ENCODE assay signal across 8 cellular contexts in the genomic region with DNA sequence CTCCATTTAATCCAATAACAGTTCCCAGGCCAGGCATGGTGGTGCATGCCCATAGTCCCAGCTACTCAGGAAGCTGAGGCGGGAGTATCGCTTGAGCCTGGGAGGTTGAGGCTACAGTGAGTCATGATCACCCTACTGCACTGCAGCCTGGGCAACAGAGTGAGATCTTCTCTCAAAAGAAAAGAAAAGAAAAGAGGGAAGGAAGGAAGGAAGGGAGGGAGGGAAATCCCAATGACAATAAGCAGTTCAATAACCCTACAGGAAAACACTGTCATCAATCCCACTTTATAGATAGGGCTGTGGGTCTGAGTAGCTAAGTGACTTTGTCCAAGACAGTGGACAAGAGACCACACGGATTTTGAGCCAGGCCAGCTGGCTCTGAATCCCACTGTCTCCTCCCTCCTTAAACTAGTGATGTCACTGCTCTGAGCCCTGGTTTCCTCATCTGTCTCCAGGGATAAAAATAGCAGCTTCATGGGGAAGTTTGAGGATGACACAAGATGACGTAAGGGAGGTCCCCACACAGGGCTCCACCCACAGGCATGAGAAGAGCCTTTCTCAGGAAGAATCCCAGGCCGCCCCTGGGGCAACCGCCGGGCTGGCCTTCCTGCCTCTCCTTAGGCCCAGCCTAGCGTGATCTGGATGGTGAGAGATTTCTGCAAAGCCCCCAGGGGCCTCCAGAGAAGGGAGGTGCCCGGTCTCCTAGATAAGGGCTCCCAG. TPM values are rescaled to one million over a fixed set of nuclear protein-coding genes. Genes with fewer than 3 reads are reported as not detected.
A peak's percentile ranks its signal among the peaks of the same experiment; 100 is the strongest.
DNase-seq lines count a peak whose midpoint lies in the region; ATAC-seq, FAIRE-seq and TF ChIP-seq lines count a peak whose summit lies in the region.

No MANE protein-coding gene starts in this region.

- 71 to 74% (median 72%) methylated on average over 9 of the region's 9 CpGs for WGBS in ovary, 3 donors

- peaks cover 30 to 81% (median 64%) of the 10 kb centered on the region in 10 experiments for H3K4me1 ChIP-seq in BLaER1 treated with 17β-estradiol and CSF1 and Interleukin-3, amounts not matched to agents 10 nM and 100 nM
- H3K4me1 ChIP-seq in astrocyte (ENCODE audit: insufficient read depth, low read length) (peaks cover 16% of the 10 kb centered on the region), ovary (ENCODE audit: insufficient read depth) (no peaks in the 10 kb centered on the region)

- peak overlapping the region; percentile 25 to 90 (median 77); a peak in 21 of 22 replicates for H3K27ac ChIP-seq in BLaER1 treated with 17β-estradiol and CSF1 and Interleukin-3, amounts not matched to agents 10 nM and 100 nM
- H3K27ac ChIP-seq in KOPT-K1 (ENCODE audit: low read depth, low read length, poor library complexity, severe bottlenecking) = peak overlapping the region; percentile 0
- peak overlapping the region; percentile 55 for H3K27ac ChIP-seq in astrocyte (ENCODE audit: low read depth, low read length)
- H3K27ac ChIP-seq in ovary = no peak overlapping the region

- TF ChIP-seq EP300 in ovary (IDR thresholded peaks at IDR 0.05) = no peak

- H3K9me3 ChIP-seq in BLaER1 treated with 17β-estradiol and CSF1 and Interleukin-3, amounts not matched to agents 10 nM and 100 nM (replicated peaks in 1 of 11) = no peaks in the 10 kb centered on the region
- H3K9me3 ChIP-seq in KOPT-K1 (ENCODE audit: insufficient read depth, low read length, poor library complexity, severe bottlenecking) (no peaks in the 10 kb centered on the region), astrocyte (ENCODE audit: insufficient read depth, low read depth, low read length) (no peaks in the 10 kb centered on the region), ovary (no peaks in the 10 kb centered on the region)

- TF ChIP-seq CTCF in astrocyte (IDR thresholded peaks at IDR 0.05; ENCODE audit: insufficient read depth, low read depth, low read length) (no peak), ovary (IDR thresholded peaks at IDR 0.05) (no peak)

- peak overlapping the region; percentile 54 for H3K4me3 Mint-ChIP-seq in astrocyte (ENCODE audit: unreplicated experiment)

- no peaks in the 10 kb centered on the region for H3K36me3 ChIP-seq in BLaER1 treated with 17β-estradiol and CSF1 and Interleukin-3, amounts not matched to agents 10 nM and 100 nM
- H3K36me3 ChIP-seq in KOPT-K1 (ENCODE audit: insufficient read depth, low read length) (no peaks in the 10 kb centered on the region), astrocyte (ENCODE audit: insufficient read depth, low read length) (no peaks in the 10 kb centered on the region), ovary (no peaks in the 10 kb centered on the region)

- H3K27me3 Mint-ChIP-seq in astrocyte (ENCODE audit: low read depth, unreplicated experiment) = peaks cover 6% of the 10 kb centered on the region

- intact Hi-C loops in ovary (cut with DNase I) = no loop called here

- H4K20me1 ChIP-seq in BLaER1 treated with 17β-estradiol and CSF1 and Interleukin-3, amounts not matched to agents 10 nM and 100 nM = no peaks in the 10 kb centered on the region
- no peaks in the 10 kb centered on the region for H4K20me1 ChIP-seq in astrocyte (ENCODE audit: insufficient read depth, low read length)

- H3K9me3 Mint-ChIP-seq in astrocyte (ENCODE audit: unreplicated experiment) = no peaks in the 10 kb centered on the region

- peaks cover 21% of the 10 kb centered on the region for H3K4me1 Mint-ChIP-seq in astrocyte (ENCODE audit: low read depth, unreplicated experiment)

- DNase-seq in astrocyte (ENCODE audit: low read depth) (peak; percentile 41), islet precursor cell (peak; percentile 92), occipital lobe (lab: John Stamatoyannopoulos, UW) (no peak), NCI-H526 treated with DMSO at 0.1 percent for 48 hours (lab: John Stamatoyannopoulos, UW) (no peak), ovary (no peak)

- peak overlapping the region; percentile 64 to 96 (median 85) for H3K4me2 ChIP-seq in BLaER1 treated with 17β-estradiol and CSF1 and Interleukin-3, amounts not matched to agents 10 nM and 100 nM
- H3K4me2 ChIP-seq in astrocyte (ENCODE audit: low read length) = peak overlapping the region; percentile 17

- FAIRE-seq in astrocyte (lab: Jason Lieb, UNC) = no peak

- peak overlapping the region; percentile 86 for H3K27ac Mint-ChIP-seq in astrocyte (ENCODE audit: unreplicated experiment)

- ATAC-seq in GM18861 (IDR thresholded peaks at IDR 0.05; ENCODE audit: unreplicated experiment) = no peak

- H3K4me3 ChIP-seq in BLaER1 treated with 17β-estradiol and CSF1 and Interleukin-3, amounts not matched to agents 10 nM and 100 nM = no peak overlapping the region
- H3K4me3 ChIP-seq in astrocyte (ENCODE audit: insufficient read depth, low read depth, low read length) (no peak overlapping the region), ovary (no peak overlapping the region)

- no peak overlapping the region for H2AFZ ChIP-seq in astrocyte (ENCODE audit: low read depth, low read length)

- H3K9ac ChIP-seq in BLaER1 treated with 17β-estradiol and CSF1 and Interleukin-3, amounts not matched to agents 10 nM and 100 nM = peak overlapping the region in 9 of 11 experiments; percentile 39 to 75 (median 69); a peak in 14 of 22 replicates
- H3K9ac ChIP-seq in astrocyte (ENCODE audit: low read length) = peak overlapping the region; percentile 11

- no peaks in the 10 kb centered on the region for H3K79me2 ChIP-seq in astrocyte (ENCODE audit: insufficient read depth, low read length)

- no peaks in the 10 kb centered on the region for H3K27me3 ChIP-seq in BLaER1 treated with 17β-estradiol and CSF1 and Interleukin-3, amounts not matched to agents 10 nM and 100 nM
- H3K27me3 ChIP-seq in astrocyte (ENCODE audit: insufficient read depth, low read length) (no peaks in the 10 kb centered on the region), ovary (no peaks in the 10 kb centered on the region)

- no peak for TF ChIP-seq POLR2A in ovary (IDR thresholded peaks at IDR 0.05)

- H3K36me3 Mint-ChIP-seq in astrocyte (ENCODE audit: low read depth, unreplicated experiment) = no peaks in the 10 kb centered on the region

RNA-seq across cellular contexts. Expression of gene TRIB3, which starts 7.2 kb away (rescaled TPM):
- total RNA-seq in astrocyte (33.0 and 36.9 TPM in 2 replicates), occipital lobe (12.5 TPM), ovary (10 to 100 TPM in 1 of 7 donors, 1 to 10 TPM in 6; 1.5 to 55.1 (median 4.9) TPM)
- polyA plus RNA-seq in ovary = 1 to 10 TPM; 2.3 to 2.7 TPM

RNA-seq across cellular contexts. Expression of gene NRSN2, which starts 26.4 kb away (rescaled TPM):
- 57.8 and 64.0 TPM in 2 replicates for total RNA-seq in astrocyte
- total RNA-seq in occipital lobe = 27.0 TPM
- total RNA-seq in ovary = 10 to 100 TPM; 20.5 to 77.9 (median 43.8) TPM
- 10 to 100 TPM; 32.4 to 36.7 TPM for polyA plus RNA-seq in ovary

RNA-seq across cellular contexts. Expression of gene RBCK1, which starts 34.8 kb away (rescaled TPM):
- total RNA-seq in astrocyte (124 and 138 TPM in 2 replicates), occipital lobe (15.1 TPM), ovary (10 to 100 TPM; 56.5 to 86.9 (median 76.6) TPM)
- 10 to 100 TPM; 53.5 to 85.2 TPM for polyA plus RNA-seq in ovary

RNA-seq across cellular contexts. Expression of gene SOX12, which starts 48.0 kb away (rescaled TPM):
- total RNA-seq in astrocyte = 43.4 and 45.1 TPM in 2 replicates
- total RNA-seq in occipital lobe = 9.4 TPM
- total RNA-seq in ovary = 10 to 100 TPM in 5 of 7 donors, 1 to 10 TPM in 2; 4.8 to 34.1 (median 25.7) TPM
- 1 to 10 TPM; 4.1 to 8.7 TPM for polyA plus RNA-seq in ovary

Comparison
In these comparisons a context has a peak if more than half of its experiments do, and no peak if none do; other contexts are left out.
1. H3K27ac ChIP-seq: peak in BLaER1 treated with 17β-estradiol and CSF1 and Interleukin-3, amounts not matched to agents 10 nM and 100 nM (11 of 11), KOPT-K1 (single experiment) and astrocyte (single experiment); none in ovary (0 of 2).
2. DNase-seq: peak in astrocyte (single experiment) and islet precursor cell (single experiment); none in occipital lobe (single experiment), NCI-H526 treated with DMSO at 0.1 percent for 48 hours (single experiment) and ovary (0 of 5).